ENCODE assay signal across 1 cellular context in the genomic region with DNA sequence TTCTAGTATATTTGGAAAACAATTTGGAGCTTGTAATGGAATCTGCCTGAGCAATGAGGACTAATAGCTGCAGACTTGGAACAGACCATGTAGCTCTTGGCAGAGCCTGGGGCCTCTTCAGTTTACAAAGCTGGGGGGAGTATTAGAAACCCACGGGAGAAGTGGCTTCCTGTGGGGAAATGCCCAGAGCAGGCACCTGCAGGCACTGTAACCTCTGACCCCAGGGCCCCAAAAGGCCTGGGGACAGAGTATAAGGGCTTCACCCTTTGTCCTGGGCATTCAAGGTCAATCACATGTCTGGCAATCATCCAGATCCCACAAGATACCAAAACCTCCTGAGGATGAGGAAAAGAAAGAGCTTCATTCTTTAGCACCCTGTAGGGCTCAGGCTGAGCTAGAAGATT.
TF ChIP-seq lines count a peak whose summit lies in the region.

No MANE protein-coding gene starts in this region.

TF ChIP-seq in HepG2, 621 proteins besides CTCF, POLR2A, EP300 and RAD21 (continued from another document):
- TF ChIP-seq KMT2B (CRISPR knock-in tag; IDR thresholded peaks at IDR 0.05) (no peak), SRSF9 (IDR thresholded peaks at IDR 0.05; ENCODE audit: borderline replicate concordance, insufficient read depth, low read depth, low read length, poor library complexity, severe bottlenecking) (no peak), PBX2 (CRISPR knock-in tag; IDR thresholded peaks at IDR 0.05) (no peak), SP4 (CRISPR knock-in tag; IDR thresholded peaks at IDR 0.05) (no peak), BCL6 (CRISPR knock-in tag; IDR thresholded peaks at IDR 0.05) (no peak), TBX2 (CRISPR knock-in tag; IDR thresholded peaks at IDR 0.05; ENCODE audit: borderline replicate concordance) (0 out of 2 replicates have a peak, but pooled peaks have one; percentile 23), MED13 (CRISPR knock-in tag; IDR thresholded peaks at IDR 0.05) (no peak), ZNF101 (CRISPR knock-in tag; IDR thresholded peaks at IDR 0.05; ENCODE audit: borderline replicate concordance, low read depth) (no peak), CCAR2 (optimal IDR thresholded peaks at IDR 0.05; ENCODE audit: low read depth, low read length) (no peak), NFIC (IDR thresholded peaks at IDR 0.05; ENCODE audit: low read length) (0 out of 2 replicates have a peak, but pooled peaks have one; percentile 32), ZNF34 (CRISPR knock-in tag; IDR thresholded peaks at IDR 0.05; ENCODE audit: borderline replicate concordance) (no peak), SP140L (CRISPR knock-in tag; IDR thresholded peaks at IDR 0.05; ENCODE audit: borderline replicate concordance) (no peak), SRSF4 (IDR thresholded peaks at IDR 0.05; ENCODE audit: low read depth, low read length, poor library complexity, severe bottlenecking) (no peak), ZNF720 (CRISPR knock-in tag; IDR thresholded peaks at IDR 0.05) (no peak), ZNF350 (CRISPR knock-in tag; IDR thresholded peaks at IDR 0.05; ENCODE audit: borderline replicate concordance, low read depth) (no peak), NBN (conservative IDR thresholded peaks at IDR 0.05) (no peak), IKZF4 (CRISPR knock-in tag; IDR thresholded peaks at IDR 0.05; ENCODE audit: borderline replicate concordance, low read depth, not compliant biosample characterization) (no peak), KDM6A (CRISPR knock-in tag; IDR thresholded peaks at IDR 0.05; ENCODE audit: low read depth) (no peak), ASH2L (IDR thresholded peaks at IDR 0.05; ENCODE audit: insufficient read length, low read depth, low read length) (no peak), IRF2 (CRISPR knock-in tag; IDR thresholded peaks at IDR 0.05) (no peak), ZNF441 (CRISPR knock-in tag; IDR thresholded peaks at IDR 0.05; ENCODE audit: borderline replicate concordance) (no peak), AGO1 (IDR thresholded peaks at IDR 0.05; ENCODE audit: low read depth, low read length, poor library complexity, severe bottlenecking) (no peak), MTA1 (CRISPR knock-in tag; IDR thresholded peaks at IDR 0.05; ENCODE audit: borderline replicate concordance) (no peak), ZFP82 (CRISPR knock-in tag; IDR thresholded peaks at IDR 0.05; ENCODE audit: borderline replicate concordance) (no peak), ZBTB8A (CRISPR knock-in tag; IDR thresholded peaks at IDR 0.05; ENCODE audit: borderline replicate concordance, low read depth) (no peak), HNF4A (CRISPR knock-in tag; IDR thresholded peaks at IDR 0.05) (peak; percentile 64), ZNF367 (CRISPR knock-in tag; IDR thresholded peaks at IDR 0.05; ENCODE audit: borderline replicate concordance) (no peak), ZNF562 (CRISPR knock-in tag; IDR thresholded peaks at IDR 0.05; ENCODE audit: borderline replicate concordance) (no peak)
- TF ChIP-seq, protein P1, sequence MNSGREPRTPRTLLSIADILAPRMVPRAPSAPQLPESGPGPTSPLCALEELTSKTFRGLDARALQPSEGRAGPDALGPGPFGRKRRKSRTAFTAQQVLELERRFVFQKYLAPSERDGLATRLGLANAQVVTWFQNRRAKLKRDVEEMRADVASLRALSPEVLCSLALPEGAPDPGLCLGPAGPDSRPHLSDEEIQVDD (CRISPR knock-in tag; IDR thresholded peaks at IDR 0.05; ENCODE audit: borderline replicate concordance): no peak
- TF ChIP-seq, protein P2, sequence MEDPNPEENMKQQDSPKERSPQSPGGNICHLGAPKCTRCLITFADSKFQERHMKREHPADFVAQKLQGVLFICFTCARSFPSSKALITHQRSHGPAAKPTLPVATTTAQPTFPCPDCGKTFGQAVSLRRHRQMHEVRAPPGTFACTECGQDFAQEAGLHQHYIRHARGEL (CRISPR knock-in tag; IDR thresholded peaks at IDR 0.05): no peak
